Comparison of ENCODE assay signal across 26 cellular contexts in genomic region chr7:138492423-138492822, GRCh38.
"Had no signal": no experiment of that assay in that cellular context is flagged by ENCODE, and none has a peak within 500 bp of the region (broad histone marks: within the 10 kb centered on the region; RNA-seq: fewer than 3 reads in every experiment).

No MANE protein-coding gene starts in this region.

- H3K4me3 ChIP-seq: body of pancreas, colonic mucosa, esophagus squamous epithelium, gastroesophageal sphincter had no signal

- H3K27me3 ChIP-seq: body of pancreas, colonic mucosa, esophagus squamous epithelium, gastroesophageal sphincter had no signal

- H3K27me3 Mint-ChIP-seq: activated CD8-positive, alpha-beta T cell treated with anti-CD3 and anti-CD28 coated beads for 36 hours; activated naive CD4-positive, alpha-beta T cell treated with anti-CD3 and anti-CD28 coated beads, Interleukin-2, amount 50 U/mL, for 24 hours; activated naive CD8-positive, alpha-beta T cell treated with anti-CD3 and anti-CD28 coated beads, Interleukin-2, amount 10 ng/mL, durations not matched to agents 7 days and 5 days; activated T-helper 17 cell treated with anti-CD3 and anti-CD28 coated beads, Interleukin-2, amount 50 U/mL, for 72 hours; T-cell had no signal

- H3K36me3 ChIP-seq: colonic mucosa, esophagus squamous epithelium, gastroesophageal sphincter had no signal

- H3K27ac ChIP-seq: body of pancreas, colonic mucosa, epithelial cell of prostate, esophagus squamous epithelium, gastroesophageal sphincter had no signal

- H3K27ac Mint-ChIP-seq: activated CD8-positive, alpha-beta T cell treated with anti-CD3 and anti-CD28 coated beads for 36 hours; activated naive CD4-positive, alpha-beta T cell treated with anti-CD3 and anti-CD28 coated beads for 36 hours; activated naive CD4-positive, alpha-beta T cell treated with anti-CD3 and anti-CD28 coated beads, Interleukin-2, amount 50 U/mL, for 24 hours; activated naive CD8-positive, alpha-beta T cell treated with anti-CD3 and anti-CD28 coated beads, Interleukin-2, amount 10 ng/mL, durations not matched to agents 7 days and 5 days; activated T-helper 17 cell treated with anti-CD3 and anti-CD28 coated beads, Interleukin-2, amount 50 U/mL, for 72 hours; T-cell; T-helper 1 cell treated with Interleukin-12 subunit alpha and Interleukin-12 subunit beta and Interleukin-4 antibody, amounts not matched to agents 30 μg/mL and 1 μg/mL, for 36 hours had no signal

- ATAC-seq: activated CD8-positive, alpha-beta T cell treated with anti-CD3 and anti-CD28 coated beads for 36 hours; activated T-cell treated with anti-CD3 and anti-CD28 coated beads, Interleukin-2, amount 50 U/mL, for 4 hours; activated T-helper 17 cell treated with anti-CD3 and anti-CD28 coated beads, Interleukin-2, amount 50 U/mL, for 72 hours; body of pancreas; gastroesophageal sphincter; T-cell had no signal

- H3K4me3 Mint-ChIP-seq: activated CD8-positive, alpha-beta T cell treated with anti-CD3 and anti-CD28 coated beads for 36 hours; activated naive CD4-positive, alpha-beta T cell treated with anti-CD3 and anti-CD28 coated beads for 36 hours; activated naive CD4-positive, alpha-beta T cell treated with anti-CD3 and anti-CD28 coated beads, Interleukin-2, amount 50 U/mL, for 24 hours; activated naive CD8-positive, alpha-beta T cell treated with anti-CD3 and anti-CD28 coated beads, Interleukin-2, amount 10 ng/mL, durations not matched to agents 7 days and 5 days; activated T-cell treated with anti-CD3 and anti-CD28 coated beads, Interleukin-2, amount 50 U/mL, for 4 hours; activated T-helper 17 cell treated with anti-CD3 and anti-CD28 coated beads, Interleukin-2, amount 50 U/mL, for 72 hours; T-cell; T-helper 1 cell treated with Interleukin-12 subunit alpha and Interleukin-12 subunit beta and Interleukin-4 antibody, amounts not matched to agents 30 μg/mL and 1 μg/mL, for 36 hours had no signal

- H3K9me3 Mint-ChIP-seq: activated T-helper 17 cell treated with anti-CD3 and anti-CD28 coated beads, Interleukin-2, amount 50 U/mL, for 72 hours had no signal

- H3K4me1 ChIP-seq: colonic mucosa, esophagus squamous epithelium had no signal

- DNase-seq: activated CD4-positive, alpha-beta T cell treated with anti-CD3 and anti-CD28 coated beads for 1 hour; activated CD4-positive, alpha-beta T cell treated with anti-CD3 and anti-CD28 coated beads for 4 hours; activated CD4-positive, alpha-beta T cell treated with anti-CD3 and anti-CD28 coated beads, Interleukin-2, amount 50 U/mL, for 1 hour; activated CD4-positive, alpha-beta T cell treated with anti-CD3 and anti-CD28 coated beads, Interleukin-2, amount 50 U/mL, for 48 hours; activated CD8-positive, alpha-beta memory T cell treated with anti-CD3 and anti-CD28 coated beads for 24 hours; activated CD8-positive, alpha-beta T cell treated with anti-CD3 and anti-CD28 coated beads for 36 hours; activated effector memory CD4-positive, alpha-beta T cell treated with anti-CD3 and anti-CD28 coated beads, Interleukin-2, amount 50 U/mL, for 16 hours; activated naive CD4-positive, alpha-beta T cell treated with anti-CD3 and anti-CD28 coated beads for 36 hours; activated naive CD8-positive, alpha-beta T cell treated with anti-CD3 and anti-CD28 coated beads, Interleukin-2, amount 10 ng/mL, durations not matched to agents 7 days and 5 days; activated T-cell treated with anti-CD3 and anti-CD28 coated beads, Interleukin-2, amount 50 U/mL, for 4 hours; amniotic stem cell; anterior cingulate cortex; body of pancreas; central memory CD4-positive, alpha-beta T cell; cerebellar nuclear complex; colonic mucosa; effector CD8-positive, alpha-beta T cell; esophagus squamous epithelium; foreskin melanocyte; SW 1271; T-cell had no signal

- H3K9me3 ChIP-seq: body of pancreas, colonic mucosa, esophagus squamous epithelium, gastroesophageal sphincter had no signal
